Comparison of ENCODE assay signal across 1 cellular context in the genomic region with DNA sequence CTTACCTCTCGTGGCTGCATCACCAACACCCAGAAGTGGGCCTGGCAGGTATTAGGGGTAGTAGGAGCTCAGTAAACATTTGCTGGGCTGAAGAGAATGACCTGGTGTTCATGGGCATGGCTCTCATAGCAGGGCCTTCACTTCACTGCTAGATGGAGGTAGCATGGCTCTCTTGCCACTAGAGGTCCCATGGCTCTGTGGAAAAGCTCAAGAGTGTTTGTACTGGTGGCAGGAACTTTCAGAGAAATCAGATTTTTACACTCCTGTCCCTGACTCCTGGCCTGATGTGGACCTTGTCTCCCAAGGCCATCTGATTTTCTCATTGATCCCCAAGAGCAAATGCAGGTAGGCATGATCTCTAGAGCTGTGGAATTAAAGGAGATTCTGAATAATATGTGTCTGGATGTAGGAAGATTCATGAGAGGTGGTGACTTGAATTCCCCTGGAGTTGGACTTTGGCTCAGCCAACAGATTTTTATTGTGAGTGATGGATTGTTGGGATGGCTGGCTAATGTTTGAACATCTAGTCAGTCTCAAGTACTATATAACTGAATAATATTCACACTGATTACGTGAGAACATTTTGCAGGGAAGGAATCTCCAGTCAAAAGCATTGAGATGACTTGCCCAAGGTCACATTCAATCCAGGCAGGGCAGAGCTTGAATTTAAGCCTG.
TF ChIP-seq lines count a peak whose summit lies in the region.

No MANE protein-coding gene starts in this region.

TF ChIP-seq in K562, 482 proteins besides CTCF, POLR2A, EP300 and RAD21:
- TF ChIP-seq RBBP5 (IDR thresholded peaks at IDR 0.05; ENCODE audit: borderline replicate concordance, insufficient read depth, low read length, poor library complexity, severe bottlenecking), result no peak
- TF ChIP-seq ZNF668 (CRISPR knock-in tag; IDR thresholded peaks at IDR 0.05), result no peak
- TF ChIP-seq MTA3 (IDR thresholded peaks at IDR 0.05; ENCODE audit: borderline replicate concordance), result peak; percentile 42; the same call in 1 of the 2 replicates
- TF ChIP-seq, protein P1, sequence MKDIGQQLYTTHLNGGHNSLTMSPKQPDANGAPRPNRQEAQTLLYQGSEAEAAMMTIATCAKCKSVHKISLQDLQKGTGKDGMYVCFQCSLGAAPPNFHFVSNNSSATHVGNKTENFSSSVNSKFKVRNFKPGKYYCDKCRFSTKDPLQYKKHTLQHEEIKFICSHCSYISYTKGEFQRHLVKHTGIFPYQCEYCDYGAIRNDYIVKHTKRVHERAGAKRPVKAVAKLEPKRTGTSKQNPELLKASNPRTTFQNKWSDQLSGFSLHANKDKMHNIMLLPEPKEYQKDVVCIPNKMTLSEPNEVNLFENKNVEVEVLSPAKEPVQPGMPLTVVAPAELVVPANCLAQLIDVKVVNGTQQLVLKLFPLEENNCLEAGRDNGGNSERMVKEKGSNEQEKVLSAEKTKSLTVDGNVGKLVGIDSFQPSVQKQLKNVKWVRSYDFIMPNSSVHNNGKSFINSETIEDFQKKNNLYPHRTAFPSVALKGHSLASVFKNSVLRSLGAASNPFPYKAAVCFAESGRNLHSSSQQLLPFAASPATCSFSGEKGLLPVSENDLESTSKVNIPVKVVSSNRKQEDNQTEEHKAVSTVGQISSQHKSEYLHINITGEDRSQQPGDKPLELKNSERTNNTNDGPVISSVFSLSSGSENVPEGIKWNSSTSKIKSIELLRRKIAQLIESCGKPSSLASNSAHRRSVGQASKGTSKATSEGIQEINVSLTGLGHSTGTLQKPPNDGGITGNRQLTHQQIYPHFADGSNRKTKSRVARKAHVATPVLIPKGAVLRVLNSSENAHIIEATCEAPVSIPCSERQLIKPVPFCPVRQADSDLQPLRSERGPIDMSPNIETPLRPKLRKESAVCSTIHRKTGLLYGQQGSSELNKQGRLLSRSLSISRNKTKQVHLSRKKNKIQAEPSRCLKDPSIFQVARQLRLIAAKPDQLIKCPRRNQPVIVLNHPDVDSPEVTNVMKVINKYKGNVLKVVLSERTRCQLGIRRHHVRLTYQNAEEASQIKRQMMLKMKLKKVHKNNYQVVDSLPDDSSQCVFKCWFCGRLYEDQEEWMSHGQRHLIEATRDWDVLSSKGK (CRISPR knock-in tag; IDR thresholded peaks at IDR 0.05), result no peak
- TF ChIP-seq, protein P2, sequence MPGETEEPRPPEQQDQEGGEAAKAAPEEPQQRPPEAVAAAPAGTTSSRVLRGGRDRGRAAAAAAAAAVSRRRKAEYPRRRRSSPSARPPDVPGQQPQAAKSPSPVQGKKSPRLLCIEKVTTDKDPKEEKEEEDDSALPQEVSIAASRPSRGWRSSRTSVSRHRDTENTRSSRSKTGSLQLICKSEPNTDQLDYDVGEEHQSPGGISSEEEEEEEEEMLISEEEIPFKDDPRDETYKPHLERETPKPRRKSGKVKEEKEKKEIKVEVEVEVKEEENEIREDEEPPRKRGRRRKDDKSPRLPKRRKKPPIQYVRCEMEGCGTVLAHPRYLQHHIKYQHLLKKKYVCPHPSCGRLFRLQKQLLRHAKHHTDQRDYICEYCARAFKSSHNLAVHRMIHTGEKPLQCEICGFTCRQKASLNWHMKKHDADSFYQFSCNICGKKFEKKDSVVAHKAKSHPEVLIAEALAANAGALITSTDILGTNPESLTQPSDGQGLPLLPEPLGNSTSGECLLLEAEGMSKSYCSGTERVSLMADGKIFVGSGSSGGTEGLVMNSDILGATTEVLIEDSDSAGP (CRISPR knock-in tag; IDR thresholded peaks at IDR 0.05), result no peak
